ENCODE assay signal across 12 cellular contexts in genomic region chr5:168654225-168654624, GRCh38.
A peak's percentile ranks its signal among the peaks of the same experiment; 100 is the strongest.
DNase-seq lines count a peak whose midpoint lies in the region; ATAC-seq, FAIRE-seq and TF ChIP-seq lines count a peak whose summit lies in the region.
"Had no signal": no experiment of that assay in that cellular context is flagged by ENCODE, and none has a peak within 500 bp of the region (broad histone marks: within the 10 kb centered on the region; RNA-seq: fewer than 3 reads in every experiment).

No MANE protein-coding gene starts in this region.

- H3K4me3 ChIP-seq in liver (ENCODE audit: low read depth in 1 of 3, low read length in 3 of 3) (no peak overlapping the region), HepG2 (replicated peaks in 1 of 3; ENCODE audit: insufficient read depth in 1 of 3, low read depth in 2 of 3, low read length in 3 of 3) (no peak overlapping the region), muscle layer of duodenum (ENCODE audit: low read depth in 1 of 2, low read length in 2 of 2) (no peak overlapping the region), vagina (no peak overlapping the region)
- H3K4me3 ChIP-seq: BLaER1, cardiac muscle cell had no signal

- TF ChIP-seq EP300 in HepG2 (IDR thresholded peaks at IDR 0.05; ENCODE audit: low read depth in 2 of 2, low read length in 2 of 2) (no peak), HepG2 (CRISPR knock-in tag; IDR thresholded peaks at IDR 0.05; ENCODE audit: borderline replicate concordance) (no peak)

- in situ Hi-C loops in HepG2 (cut with HindIII; ENCODE audit: extremely low pct_ligation_motif_present, low pct_unique_long_range_greater_than_20kb) = no loop called here

- BruUV-seq in HepG2 (replicated peaks; lab: Mats Ljungman, UMichigan) = no TSS peak

- no peak for TF ChIP-seq CTCF in liver (IDR thresholded peaks at IDR 0.05; ENCODE audit: low read depth, low read length, missing input control)
- no peak for TF ChIP-seq CTCF in HepG2 (CRISPR knock-in tag; IDR thresholded peaks at IDR 0.05)
- no peak for TF ChIP-seq CTCF in vagina (IDR thresholded peaks at IDR 0.05)

- WGBS in liver = 70% methylated on average over 9 of the region's 9 CpGs
- WGBS in HepG2 (ENCODE audit: low lambda C conversion rate) = 57% methylated on average over 9 of the region's 9 CpGs

- FAIRE-seq in HepG2 (lab: Jason Lieb, UNC) = no peak

- intact Hi-C loops in HepG2 (cut with micrococcal nuclease; ENCODE audit: unreplicated experiment) = no loop called here
- intact Hi-C loops in vagina (cut with DNase I) = no loop called here

- DNase-seq in HepG2 (ENCODE audit: low spot score) (no peak), dedifferentiated amniotic fluid mesenchymal stem cell (ENCODE audit: extremely low spot score) (peak; percentile 93), vagina (ENCODE audit: extremely low spot score in 2 of 2) (no peak)
- DNase-seq in activated naive CD4-positive, alpha-beta T cell treated with anti-CD3 and anti-CD28 coated beads, Interleukin-2, amount 50 U/mL, for 16 hours = no peak
- no peak for DNase-seq in activated CD4-positive, alpha-beta T cell treated with anti-CD3 and anti-CD28 coated beads, Interleukin-2, amount 50 U/mL, for 48 hours
- DNase-seq: activated CD8-positive, alpha-beta memory T cell treated with anti-CD3 and anti-CD28 coated beads, Interleukin-2, amount 50 U/mL, for 48 hours; NCI-H345 had no signal

- no peak for ATAC-seq in HepG2
- no peak for ATAC-seq in HG03196 (IDR thresholded peaks at IDR 0.05; ENCODE audit: unreplicated experiment)

- no peaks in the 10 kb centered on the region for H3K79me2 ChIP-seq in HepG2 (ENCODE audit: insufficient read depth, low read length)

- H3K4me1 ChIP-seq in liver (ENCODE audit: control insufficient read depth in 4 of 4, insufficient read depth in 4 of 4, low read length in 3 of 4) (peaks cover 0 to 4% (median 0%) of the 10 kb centered on the region in 4 donors), HepG2 (ENCODE audit: insufficient read depth, low read length) (peaks cover 26% of the 10 kb centered on the region), muscle layer of duodenum (ENCODE audit: control insufficient read depth in 1 of 2, insufficient read depth in 2 of 2, low read length in 2 of 2) (no peaks in the 10 kb centered on the region), vagina (peaks cover 21% of the 10 kb centered on the region)
- H3K4me1 ChIP-seq: BLaER1 had no signal

- H3K9ac ChIP-seq in liver (ENCODE audit: low read depth in 1 of 2, low read length in 2 of 2) (no peak overlapping the region), HepG2 (ENCODE audit: insufficient read depth, low read depth, low read length) (no peak overlapping the region)
- H3K9ac ChIP-seq: BLaER1 had no signal

- H3K27me3 ChIP-seq in liver (ENCODE audit: control insufficient read depth in 4 of 4, insufficient read depth in 4 of 4, low read length in 3 of 4) (no peaks in the 10 kb centered on the region), HepG2 (ENCODE audit: control insufficient read depth in 1 of 2, insufficient read depth in 2 of 2, low read length in 2 of 2) (no peaks in the 10 kb centered on the region), muscle layer of duodenum (ENCODE audit: low read depth, low read length) (no peaks in the 10 kb centered on the region), vagina (no peaks in the 10 kb centered on the region)
- H3K27me3 ChIP-seq: BLaER1, cardiac muscle cell had no signal

- CTCF ChIA-PET in HepG2 (lab: Yijun Ruan, JAX; ENCODE audit: low intra/inter-chr PET ratio, low total read pairs) = no interaction called here

- H3K9me3 ChIP-seq in liver (ENCODE audit: control insufficient read depth in 4 of 4, low read length in 3 of 4) = no peaks in the 10 kb centered on the region
- H3K9me3 ChIP-seq in HepG2 (ENCODE audit: low read length) = no peaks in the 10 kb centered on the region
- no peaks in the 10 kb centered on the region for H3K9me3 ChIP-seq in muscle layer of duodenum (ENCODE audit: control insufficient read depth in 1 of 2, low read length in 2 of 2)
- H3K9me3 ChIP-seq in vagina = no peaks in the 10 kb centered on the region
- H3K9me3 ChIP-seq: BLaER1 had no signal

- POLR2A ChIA-PET in HepG2 (lab: Yijun Ruan, JAX) = no interaction called here

- H3K4me2 ChIP-seq in HepG2 (ENCODE audit: low read depth, low read length) = no peak overlapping the region
- H3K4me2 ChIP-seq: BLaER1 had no signal

- no peaks in the 10 kb centered on the region for H4K20me1 ChIP-seq in HepG2 (ENCODE audit: insufficient read depth, low read length)
- H4K20me1 ChIP-seq: BLaER1 had no signal

- TF ChIP-seq POLR2A in HepG2 (IDR thresholded peaks at IDR 0.05; ENCODE audit: insufficient read depth in 1 of 2, low read depth in 2 of 2, low read length in 2 of 2) (no peak), vagina (IDR thresholded peaks at IDR 0.05) (no peak)

- H3K36me3 ChIP-seq in liver (ENCODE audit: control insufficient read depth in 4 of 4, insufficient read depth in 3 of 4, low read depth in 1 of 4, low read length in 3 of 4) = no peaks in the 10 kb centered on the region
- H3K36me3 ChIP-seq in HepG2 (replicated peaks in 1 of 2; ENCODE audit: control insufficient read depth in 1 of 2, insufficient read depth in 2 of 2, low read length in 2 of 2) = no peaks in the 10 kb centered on the region
- H3K36me3 ChIP-seq in muscle layer of duodenum (ENCODE audit: control insufficient read depth in 1 of 2, insufficient read depth in 2 of 2, low read length in 2 of 2) = no peaks in the 10 kb centered on the region
- no peaks in the 10 kb centered on the region for H3K36me3 ChIP-seq in vagina
- H3K36me3 ChIP-seq: BLaER1, cardiac muscle cell had no signal

- TF ChIP-seq RAD21 in liver (IDR thresholded peaks at IDR 0.05) = no peak
- TF ChIP-seq RAD21 in HepG2 (CRISPR knock-in tag; IDR thresholded peaks at IDR 0.05) = no peak

- peak overlapping the region in 1 of 2 donors; percentile 8 for H3K27ac ChIP-seq in liver (ENCODE audit: low read depth in 1 of 2, low read length in 2 of 2)
- no peak overlapping the region for H3K27ac ChIP-seq in HepG2 (ENCODE audit: extremely low read length, insufficient read depth, low read length)
- peak overlapping the region; percentile 16 for H3K27ac ChIP-seq in muscle layer of duodenum (ENCODE audit: low read length)
- H3K27ac ChIP-seq in vagina = peak overlapping the region; percentile 48
- H3K27ac ChIP-seq: BLaER1, cardiac muscle cell had no signal

- H2AFZ ChIP-seq in HepG2 (ENCODE audit: low read length) = no peak overlapping the region

TF ChIP-seq in liver, 16 proteins besides CTCF, POLR2A, EP300 and RAD21:
- TF ChIP-seq HNF4A (conservative IDR thresholded peaks at IDR 0.05) = no peak
- TF ChIP-seq JUND (IDR thresholded peaks at IDR 0.05) = no peak
- no peak for TF ChIP-seq REST (IDR thresholded peaks at IDR 0.05)
- peak; percentile 16 for TF ChIP-seq NR2F2 (IDR thresholded peaks at IDR 0.05)

TF ChIP-seq in HepG2, 621 proteins besides CTCF, POLR2A, EP300 and RAD21 (continues in another document):
- TF ChIP-seq ZNF503 (CRISPR knock-in tag; IDR thresholded peaks at IDR 0.05) (no peak), ZSCAN22 (CRISPR knock-in tag; IDR thresholded peaks at IDR 0.05) (no peak), HNRNPK (IDR thresholded peaks at IDR 0.05; ENCODE audit: low read depth, low read length, poor library complexity, severe bottlenecking) (no peak), SETDB1 (CRISPR knock-in tag; IDR thresholded peaks at IDR 0.05; ENCODE audit: borderline replicate concordance) (no peak), ZSCAN21 (CRISPR knock-in tag; IDR thresholded peaks at IDR 0.05; ENCODE audit: borderline replicate concordance) (no peak), NFIC (IDR thresholded peaks at IDR 0.05; ENCODE audit: low read length) (no peak), LCORL (IDR thresholded peaks at IDR 0.05) (no peak), LCORL (CRISPR knock-in tag; IDR thresholded peaks at IDR 0.05) (no peak), SOX13 (IDR thresholded peaks at IDR 0.05) (no peak), SOX13 (CRISPR knock-in tag; conservative IDR thresholded peaks at IDR 0.05 in 1 of 2, IDR thresholded peaks at IDR 0.05 in 1 of 2) (no peak), RNF2 (conservative IDR thresholded peaks at IDR 0.05; ENCODE audit: low read depth) (no peak), ZNF781 (CRISPR knock-in tag; IDR thresholded peaks at IDR 0.05; ENCODE audit: borderline replicate concordance, not compliant biosample characterization) (no peak), E2F1 (CRISPR knock-in tag; IDR thresholded peaks at IDR 0.05) (no peak)
